1 cellular context compared by ENCODE assay signal in the genomic region with DNA sequence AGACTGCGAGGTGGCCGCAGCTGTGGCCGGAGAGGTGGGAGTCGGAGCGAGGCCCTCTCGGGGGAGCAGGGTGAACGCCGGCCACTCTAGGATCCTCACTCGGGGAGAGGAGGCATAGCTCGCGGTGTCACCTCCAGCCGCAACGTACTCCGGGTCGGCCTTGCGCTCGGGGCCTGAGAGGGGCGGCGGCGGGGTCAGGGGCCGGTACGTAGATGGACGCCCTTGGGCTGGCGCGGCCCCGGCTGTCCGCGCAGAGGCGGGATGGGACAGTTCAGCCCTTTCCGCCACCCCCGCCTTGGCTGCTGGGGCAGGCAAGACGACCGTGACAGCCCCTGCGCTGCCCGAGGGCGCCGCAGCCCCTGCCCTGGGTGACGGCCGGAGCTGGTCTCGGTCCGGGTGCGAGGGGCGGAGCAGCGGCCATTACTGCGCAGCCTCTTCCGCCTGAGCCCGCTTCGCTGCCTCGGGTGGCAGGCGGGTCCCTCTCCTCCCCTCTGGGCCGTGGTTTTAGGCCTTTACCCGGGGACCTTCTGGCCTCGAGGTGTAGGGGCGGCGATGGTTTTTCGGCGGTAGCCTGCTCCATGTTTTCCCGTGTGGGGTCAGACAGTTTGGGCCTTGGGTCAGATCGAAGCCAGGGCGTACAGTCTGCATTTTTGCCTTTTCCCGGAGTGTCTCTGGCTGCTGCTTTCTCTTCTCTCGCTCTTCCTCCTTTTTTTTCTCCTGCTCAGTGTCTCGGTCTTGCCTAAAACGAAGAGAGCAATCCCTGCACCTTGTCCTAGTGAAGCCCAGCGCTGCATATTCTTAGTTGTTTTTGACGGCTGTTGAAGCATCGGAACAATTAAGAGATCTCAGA.
TF ChIP-seq lines count a peak whose summit lies in the region.

No MANE protein-coding gene starts in this region.

TF ChIP-seq in HEK293, 187 proteins besides CTCF, POLR2A, EP300 and RAD21 (continued from another document and continues in another):
- TF ChIP-seq, protein P1, sequence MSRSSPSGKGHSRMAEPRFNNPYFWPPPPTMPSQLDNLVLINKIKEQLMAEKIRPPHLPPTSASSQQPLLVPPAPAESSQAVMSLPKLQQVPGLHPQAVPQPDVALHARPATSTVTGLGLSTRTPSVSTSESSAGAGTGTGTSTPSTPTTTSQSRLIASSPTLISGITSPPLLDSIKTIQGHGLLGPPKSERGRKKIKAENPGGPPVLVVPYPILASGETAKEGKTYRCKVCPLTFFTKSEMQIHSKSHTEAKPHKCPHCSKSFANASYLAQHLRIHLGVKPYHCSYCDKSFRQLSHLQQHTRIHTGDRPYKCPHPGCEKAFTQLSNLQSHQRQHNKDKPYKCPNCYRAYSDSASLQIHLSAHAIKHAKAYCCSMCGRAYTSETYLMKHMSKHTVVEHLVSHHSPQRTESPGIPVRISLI (tag by site-specific recombination; IDR thresholded peaks at IDR 0.05), result no peak
- TF ChIP-seq ZNF837 (tag by site-specific recombination; IDR thresholded peaks at IDR 0.05) (no peak), OVOL3 (tag by site-specific recombination; IDR thresholded peaks at IDR 0.05) (0 out of 2 replicates have a peak, but pooled peaks have one; percentile 27), SETDB1 (IDR thresholded peaks at IDR 0.05; ENCODE audit: insufficient read length, low read length) (no peak), ZBTB17 (tag by site-specific recombination; IDR thresholded peaks at IDR 0.05) (peak; percentile 55), SCRT2 (tag by site-specific recombination; IDR thresholded peaks at IDR 0.05) (no peak), YY2 (tag by site-specific recombination; IDR thresholded peaks at IDR 0.05) (peak; percentile 65), ZNF202 (tag by site-specific recombination; IDR thresholded peaks at IDR 0.05; ENCODE audit: borderline replicate concordance) (no peak), RBAK (tag by site-specific recombination; IDR thresholded peaks at IDR 0.05) (no peak), ZNF394 (tag by site-specific recombination; IDR thresholded peaks at IDR 0.05; ENCODE audit: borderline replicate concordance) (no peak), ZIC2 (tag by site-specific recombination; IDR thresholded peaks at IDR 0.05) (no peak), ZNF366 (tag by site-specific recombination; conservative IDR thresholded peaks at IDR 0.05) (no peak), PRDM1 (tag by site-specific recombination; IDR thresholded peaks at IDR 0.05) (peak; percentile 54; the same call in 1 of the 2 replicates), ZNF610 (tag by site-specific recombination; IDR thresholded peaks at IDR 0.05; ENCODE audit: borderline replicate concordance) (no peak), ZNF433 (tag by site-specific recombination; IDR thresholded peaks at IDR 0.05; ENCODE audit: low read depth) (no peak), TRIM28 (IDR thresholded peaks at IDR 0.05; ENCODE audit: borderline replicate concordance, low read length) (0 out of 2 replicates have a peak, but pooled peaks have one; percentile 62), ZNF16 (tag by site-specific recombination; IDR thresholded peaks at IDR 0.05; ENCODE audit: low read depth) (no peak), ZNF138 (tag by site-specific recombination; IDR thresholded peaks at IDR 0.05; ENCODE audit: borderline replicate concordance) (no peak), ZXDB (tag by site-specific recombination; IDR thresholded peaks at IDR 0.05) (peak; percentile 95), ZNF311 (tag by site-specific recombination; IDR thresholded peaks at IDR 0.05; ENCODE audit: borderline replicate concordance) (no peak), ZNF341 (tag by site-specific recombination; IDR thresholded peaks at IDR 0.05; ENCODE audit: low read depth) (peak; percentile 61), ZNF324 (tag by site-specific recombination; IDR thresholded peaks at IDR 0.05) (no peak), ZNF501 (tag by site-specific recombination; IDR thresholded peaks at IDR 0.05) (peak; percentile 53; the same call in 1 of the 2 replicates), ZNF629 (tag by site-specific recombination; IDR thresholded peaks at IDR 0.05) (no peak), ZNF292 (tag by site-specific recombination; IDR thresholded peaks at IDR 0.05; ENCODE audit: borderline replicate concordance, low read depth) (no peak)
- TF ChIP-seq, protein P2, sequence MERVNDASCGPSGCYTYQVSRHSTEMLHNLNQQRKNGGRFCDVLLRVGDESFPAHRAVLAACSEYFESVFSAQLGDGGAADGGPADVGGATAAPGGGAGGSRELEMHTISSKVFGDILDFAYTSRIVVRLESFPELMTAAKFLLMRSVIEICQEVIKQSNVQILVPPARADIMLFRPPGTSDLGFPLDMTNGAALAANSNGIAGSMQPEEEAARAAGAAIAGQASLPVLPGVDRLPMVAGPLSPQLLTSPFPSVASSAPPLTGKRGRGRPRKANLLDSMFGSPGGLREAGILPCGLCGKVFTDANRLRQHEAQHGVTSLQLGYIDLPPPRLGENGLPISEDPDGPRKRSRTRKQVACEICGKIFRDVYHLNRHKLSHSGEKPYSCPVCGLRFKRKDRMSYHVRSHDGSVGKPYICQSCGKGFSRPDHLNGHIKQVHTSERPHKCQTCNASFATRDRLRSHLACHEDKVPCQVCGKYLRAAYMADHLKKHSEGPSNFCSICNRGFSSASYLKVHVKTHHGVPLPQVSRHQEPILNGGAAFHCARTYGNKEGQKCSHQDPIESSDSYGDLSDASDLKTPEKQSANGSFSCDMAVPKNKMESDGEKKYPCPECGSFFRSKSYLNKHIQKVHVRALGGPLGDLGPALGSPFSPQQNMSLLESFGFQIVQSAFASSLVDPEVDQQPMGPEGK (tag by site-specific recombination; IDR thresholded peaks at IDR 0.05), result peak; percentile 42
- TF ChIP-seq, protein P3, sequence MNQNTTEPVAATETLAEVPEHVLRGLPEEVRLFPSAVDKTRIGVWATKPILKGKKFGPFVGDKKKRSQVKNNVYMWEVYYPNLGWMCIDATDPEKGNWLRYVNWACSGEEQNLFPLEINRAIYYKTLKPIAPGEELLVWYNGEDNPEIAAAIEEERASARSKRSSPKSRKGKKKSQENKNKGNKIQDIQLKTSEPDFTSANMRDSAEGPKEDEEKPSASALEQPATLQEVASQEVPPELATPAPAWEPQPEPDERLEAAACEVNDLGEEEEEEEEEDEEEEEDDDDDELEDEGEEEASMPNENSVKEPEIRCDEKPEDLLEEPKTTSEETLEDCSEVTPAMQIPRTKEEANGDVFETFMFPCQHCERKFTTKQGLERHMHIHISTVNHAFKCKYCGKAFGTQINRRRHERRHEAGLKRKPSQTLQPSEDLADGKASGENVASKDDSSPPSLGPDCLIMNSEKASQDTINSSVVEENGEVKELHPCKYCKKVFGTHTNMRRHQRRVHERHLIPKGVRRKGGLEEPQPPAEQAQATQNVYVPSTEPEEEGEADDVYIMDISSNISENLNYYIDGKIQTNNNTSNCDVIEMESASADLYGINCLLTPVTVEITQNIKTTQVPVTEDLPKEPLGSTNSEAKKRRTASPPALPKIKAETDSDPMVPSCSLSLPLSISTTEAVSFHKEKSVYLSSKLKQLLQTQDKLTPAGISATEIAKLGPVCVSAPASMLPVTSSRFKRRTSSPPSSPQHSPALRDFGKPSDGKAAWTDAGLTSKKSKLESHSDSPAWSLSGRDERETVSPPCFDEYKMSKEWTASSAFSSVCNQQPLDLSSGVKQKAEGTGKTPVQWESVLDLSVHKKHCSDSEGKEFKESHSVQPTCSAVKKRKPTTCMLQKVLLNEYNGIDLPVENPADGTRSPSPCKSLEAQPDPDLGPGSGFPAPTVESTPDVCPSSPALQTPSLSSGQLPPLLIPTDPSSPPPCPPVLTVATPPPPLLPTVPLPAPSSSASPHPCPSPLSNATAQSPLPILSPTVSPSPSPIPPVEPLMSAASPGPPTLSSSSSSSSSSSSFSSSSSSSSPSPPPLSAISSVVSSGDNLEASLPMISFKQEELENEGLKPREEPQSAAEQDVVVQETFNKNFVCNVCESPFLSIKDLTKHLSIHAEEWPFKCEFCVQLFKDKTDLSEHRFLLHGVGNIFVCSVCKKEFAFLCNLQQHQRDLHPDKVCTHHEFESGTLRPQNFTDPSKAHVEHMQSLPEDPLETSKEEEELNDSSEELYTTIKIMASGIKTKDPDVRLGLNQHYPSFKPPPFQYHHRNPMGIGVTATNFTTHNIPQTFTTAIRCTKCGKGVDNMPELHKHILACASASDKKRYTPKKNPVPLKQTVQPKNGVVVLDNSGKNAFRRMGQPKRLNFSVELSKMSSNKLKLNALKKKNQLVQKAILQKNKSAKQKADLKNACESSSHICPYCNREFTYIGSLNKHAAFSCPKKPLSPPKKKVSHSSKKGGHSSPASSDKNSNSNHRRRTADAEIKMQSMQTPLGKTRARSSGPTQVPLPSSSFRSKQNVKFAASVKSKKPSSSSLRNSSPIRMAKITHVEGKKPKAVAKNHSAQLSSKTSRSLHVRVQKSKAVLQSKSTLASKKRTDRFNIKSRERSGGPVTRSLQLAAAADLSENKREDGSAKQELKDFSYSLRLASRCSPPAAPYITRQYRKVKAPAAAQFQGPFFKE (tag by site-specific recombination; IDR thresholded peaks at IDR 0.05; ENCODE audit: borderline replicate concordance), result no peak
- TF ChIP-seq, protein P4, sequence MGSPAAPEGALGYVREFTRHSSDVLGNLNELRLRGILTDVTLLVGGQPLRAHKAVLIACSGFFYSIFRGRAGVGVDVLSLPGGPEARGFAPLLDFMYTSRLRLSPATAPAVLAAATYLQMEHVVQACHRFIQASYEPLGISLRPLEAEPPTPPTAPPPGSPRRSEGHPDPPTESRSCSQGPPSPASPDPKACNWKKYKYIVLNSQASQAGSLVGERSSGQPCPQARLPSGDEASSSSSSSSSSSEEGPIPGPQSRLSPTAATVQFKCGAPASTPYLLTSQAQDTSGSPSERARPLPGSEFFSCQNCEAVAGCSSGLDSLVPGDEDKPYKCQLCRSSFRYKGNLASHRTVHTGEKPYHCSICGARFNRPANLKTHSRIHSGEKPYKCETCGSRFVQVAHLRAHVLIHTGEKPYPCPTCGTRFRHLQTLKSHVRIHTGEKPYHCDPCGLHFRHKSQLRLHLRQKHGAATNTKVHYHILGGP (tag by site-specific recombination; IDR thresholded peaks at IDR 0.05), result no peak
- TF ChIP-seq, protein P5, sequence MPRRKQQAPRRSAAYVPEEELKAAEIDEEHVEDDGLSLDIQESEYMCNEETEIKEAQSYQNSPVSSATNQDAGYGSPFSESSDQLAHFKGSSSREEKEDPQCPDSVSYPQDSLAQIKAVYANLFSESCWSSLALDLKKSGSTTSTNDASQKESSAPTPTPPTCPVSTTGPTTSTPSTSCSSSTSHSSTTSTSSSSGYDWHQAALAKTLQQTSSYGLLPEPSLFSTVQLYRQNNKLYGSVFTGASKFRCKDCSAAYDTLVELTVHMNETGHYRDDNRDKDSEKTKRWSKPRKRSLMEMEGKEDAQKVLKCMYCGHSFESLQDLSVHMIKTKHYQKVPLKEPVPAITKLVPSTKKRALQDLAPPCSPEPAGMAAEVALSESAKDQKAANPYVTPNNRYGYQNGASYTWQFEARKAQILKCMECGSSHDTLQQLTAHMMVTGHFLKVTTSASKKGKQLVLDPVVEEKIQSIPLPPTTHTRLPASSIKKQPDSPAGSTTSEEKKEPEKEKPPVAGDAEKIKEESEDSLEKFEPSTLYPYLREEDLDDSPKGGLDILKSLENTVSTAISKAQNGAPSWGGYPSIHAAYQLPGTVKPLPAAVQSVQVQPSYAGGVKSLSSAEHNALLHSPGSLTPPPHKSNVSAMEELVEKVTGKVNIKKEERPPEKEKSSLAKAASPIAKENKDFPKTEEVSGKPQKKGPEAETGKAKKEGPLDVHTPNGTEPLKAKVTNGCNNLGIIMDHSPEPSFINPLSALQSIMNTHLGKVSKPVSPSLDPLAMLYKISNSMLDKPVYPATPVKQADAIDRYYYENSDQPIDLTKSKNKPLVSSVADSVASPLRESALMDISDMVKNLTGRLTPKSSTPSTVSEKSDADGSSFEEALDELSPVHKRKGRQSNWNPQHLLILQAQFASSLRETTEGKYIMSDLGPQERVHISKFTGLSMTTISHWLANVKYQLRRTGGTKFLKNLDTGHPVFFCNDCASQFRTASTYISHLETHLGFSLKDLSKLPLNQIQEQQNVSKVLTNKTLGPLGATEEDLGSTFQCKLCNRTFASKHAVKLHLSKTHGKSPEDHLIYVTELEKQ (tag by site-specific recombination; IDR thresholded peaks at IDR 0.05; ENCODE audit: borderline replicate concordance), result no peak
- TF ChIP-seq, protein P6, sequence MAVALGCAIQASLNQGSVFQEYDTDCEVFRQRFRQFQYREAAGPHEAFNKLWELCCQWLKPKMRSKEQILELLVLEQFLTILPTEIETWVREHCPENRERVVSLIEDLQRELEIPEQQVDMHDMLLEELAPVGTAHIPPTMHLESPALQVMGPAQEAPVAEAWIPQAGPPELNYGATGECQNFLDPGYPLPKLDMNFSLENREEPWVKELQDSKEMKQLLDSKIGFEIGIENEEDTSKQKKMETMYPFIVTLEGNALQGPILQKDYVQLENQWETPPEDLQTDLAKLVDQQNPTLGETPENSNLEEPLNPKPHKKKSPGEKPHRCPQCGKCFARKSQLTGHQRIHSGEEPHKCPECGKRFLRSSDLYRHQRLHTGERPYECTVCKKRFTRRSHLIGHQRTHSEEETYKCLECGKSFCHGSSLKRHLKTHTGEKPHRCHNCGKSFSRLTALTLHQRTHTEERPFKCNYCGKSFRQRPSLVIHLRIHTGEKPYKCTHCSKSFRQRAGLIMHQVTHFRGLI (tag by site-specific recombination; IDR thresholded peaks at IDR 0.05), result no peak
- TF ChIP-seq, protein P7, sequence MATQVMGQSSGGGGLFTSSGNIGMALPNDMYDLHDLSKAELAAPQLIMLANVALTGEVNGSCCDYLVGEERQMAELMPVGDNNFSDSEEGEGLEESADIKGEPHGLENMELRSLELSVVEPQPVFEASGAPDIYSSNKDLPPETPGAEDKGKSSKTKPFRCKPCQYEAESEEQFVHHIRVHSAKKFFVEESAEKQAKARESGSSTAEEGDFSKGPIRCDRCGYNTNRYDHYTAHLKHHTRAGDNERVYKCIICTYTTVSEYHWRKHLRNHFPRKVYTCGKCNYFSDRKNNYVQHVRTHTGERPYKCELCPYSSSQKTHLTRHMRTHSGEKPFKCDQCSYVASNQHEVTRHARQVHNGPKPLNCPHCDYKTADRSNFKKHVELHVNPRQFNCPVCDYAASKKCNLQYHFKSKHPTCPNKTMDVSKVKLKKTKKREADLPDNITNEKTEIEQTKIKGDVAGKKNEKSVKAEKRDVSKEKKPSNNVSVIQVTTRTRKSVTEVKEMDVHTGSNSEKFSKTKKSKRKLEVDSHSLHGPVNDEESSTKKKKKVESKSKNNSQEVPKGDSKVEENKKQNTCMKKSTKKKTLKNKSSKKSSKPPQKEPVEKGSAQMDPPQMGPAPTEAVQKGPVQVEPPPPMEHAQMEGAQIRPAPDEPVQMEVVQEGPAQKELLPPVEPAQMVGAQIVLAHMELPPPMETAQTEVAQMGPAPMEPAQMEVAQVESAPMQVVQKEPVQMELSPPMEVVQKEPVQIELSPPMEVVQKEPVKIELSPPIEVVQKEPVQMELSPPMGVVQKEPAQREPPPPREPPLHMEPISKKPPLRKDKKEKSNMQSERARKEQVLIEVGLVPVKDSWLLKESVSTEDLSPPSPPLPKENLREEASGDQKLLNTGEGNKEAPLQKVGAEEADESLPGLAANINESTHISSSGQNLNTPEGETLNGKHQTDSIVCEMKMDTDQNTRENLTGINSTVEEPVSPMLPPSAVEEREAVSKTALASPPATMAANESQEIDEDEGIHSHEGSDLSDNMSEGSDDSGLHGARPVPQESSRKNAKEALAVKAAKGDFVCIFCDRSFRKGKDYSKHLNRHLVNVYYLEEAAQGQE (tag by site-specific recombination; IDR thresholded peaks at IDR 0.05), result peak; percentile 32; the same call in 1 of the 2 replicates
